ENCODE assay signal across 24 cellular contexts in the genomic region with DNA sequence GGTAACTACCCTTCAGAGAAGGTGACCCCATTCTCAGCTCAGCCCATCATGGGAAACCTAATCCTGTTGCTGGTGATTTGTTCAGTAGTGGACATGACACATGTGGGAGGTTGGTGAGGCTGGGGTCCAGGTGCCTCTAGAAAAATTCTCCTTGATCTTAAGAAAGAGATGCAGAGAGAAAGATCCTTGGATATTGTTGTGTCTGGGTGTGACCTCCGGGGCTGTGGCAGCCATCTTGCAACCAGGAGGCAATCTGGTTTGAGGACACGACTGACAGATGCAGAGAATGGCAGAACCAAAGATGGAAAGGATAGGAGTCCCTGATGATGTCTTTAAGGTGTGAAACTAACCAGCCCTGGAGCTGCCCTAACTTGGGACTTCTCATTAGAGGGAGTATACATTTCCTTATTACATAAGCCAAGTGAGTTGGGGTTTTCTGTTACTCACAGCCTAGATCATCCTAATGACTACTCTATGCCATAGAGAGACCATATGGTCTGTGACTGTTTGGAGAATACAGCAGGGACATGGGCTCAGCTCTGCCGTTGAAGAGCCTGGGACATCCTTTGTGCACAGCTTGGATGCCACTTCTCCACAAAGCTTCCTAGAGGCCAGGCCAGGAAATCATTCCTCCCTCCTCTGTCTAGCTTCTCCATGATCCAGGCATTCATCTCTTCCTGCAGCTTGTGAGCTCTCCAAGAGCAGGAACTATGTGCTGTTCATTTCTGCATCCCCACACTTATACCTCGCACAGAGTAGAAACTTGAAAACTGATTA. TPM values are rescaled to one million over a fixed set of nuclear protein-coding genes. Genes with fewer than 3 reads are reported as not detected.
DNase-seq lines count a peak whose midpoint lies in the region; ATAC-seq and TF ChIP-seq lines count a peak whose summit lies in the region.
"Had no signal": no experiment of that assay in that cellular context is flagged by ENCODE, and none has a peak within 500 bp of the region (broad histone marks: within the 10 kb centered on the region; RNA-seq: fewer than 3 reads in every experiment).

No MANE protein-coding gene starts in this region.

- TF ChIP-seq CTCF in RWPE1 (conservative IDR thresholded peaks at IDR 0.05; ENCODE audit: low read depth) (no peak), chondrocyte (IDR thresholded peaks at IDR 0.05) (no peak), neutrophil (IDR thresholded peaks at IDR 0.05) (no peak), progenitor cell of endocrine pancreas (IDR thresholded peaks at IDR 0.05; ENCODE audit: unreplicated experiment) (no peak), tibial nerve (IDR thresholded peaks at IDR 0.05) (no peak)

- H3K27me3 ChIP-seq in neutrophil, result no peaks in the 10 kb centered on the region
- H3K27me3 ChIP-seq in tibial nerve, result no peaks in the 10 kb centered on the region
- H3K27me3 ChIP-seq: thyroid gland had no signal

- H3K36me3 Mint-ChIP-seq in chondrocyte (ENCODE audit: low read depth) (no peaks in the 10 kb centered on the region), progenitor cell of endocrine pancreas (ENCODE audit: insufficient read depth) (no peaks in the 10 kb centered on the region)
- H3K36me3 Mint-ChIP-seq: activated naive CD4-positive, alpha-beta T cell treated with anti-CD3 and anti-CD28 coated beads, Interleukin-2, amount 50 U/mL, for 24 hours; natural killer cell had no signal

- POLR2A ChIA-PET in RWPE1 (lab: Yijun Ruan, JAX; ENCODE audit: low non-redundant PET), result interaction anchor here (0.5 kb wide), 1 partner anchor 26 kb away, joined by 4 read pairs; no protein-coding TSS in a partner anchor

- no peak overlapping the region for H3K4me3 ChIP-seq in neutrophil (ENCODE audit: low read depth in 1 of 2, low read length in 1 of 2)
- no peak overlapping the region for H3K4me3 ChIP-seq in tibial nerve
- H3K4me3 ChIP-seq: thyroid gland had no signal

- H3K9me3 ChIP-seq in neutrophil (no peaks in the 10 kb centered on the region), tibial nerve (no peaks in the 10 kb centered on the region)
- H3K9me3 ChIP-seq: thyroid gland had no signal

- H3K27ac Mint-ChIP-seq in chondrocyte (ENCODE audit: unreplicated experiment) (peak overlapping the region; percentile 50), progenitor cell of endocrine pancreas (no peak overlapping the region)
- H3K27ac Mint-ChIP-seq: activated naive CD4-positive, alpha-beta T cell treated with anti-CD3 and anti-CD28 coated beads, Interleukin-2, amount 50 U/mL, for 24 hours; activated T-helper 1 cell treated with anti-CD3 and anti-CD28 coated beads, Interleukin-12 subunit alpha, Interleukin-12 subunit beta, Interleukin-2, Interleukin-4 antibody, amounts not matched to agents 30 ng/mL and 10 ng/mL and 1 ng/mL, durations not matched to agents 14 hours and 24 hours and 36 hours; CD4-positive, CD25-positive, alpha-beta regulatory T cell; natural killer cell; T-helper 2 cell treated with Interferon-gamma antibody and Interleukin-4, amounts not matched to agents 5 μg/mL and 100 μg/mL, for 36 hours had no signal

- DNase-seq in HCEC 1CT, result peak; percentile 54
- no peak for DNase-seq in RWPE1 (ENCODE audit: low spot score)
- no peak for DNase-seq in chondrocyte (ENCODE audit: low spot score)
- no peak for DNase-seq in amygdala (lab: John Stamatoyannopoulos, UW)
- no peak for DNase-seq in progenitor cell of endocrine pancreas (ENCODE audit: low spot score, unreplicated experiment)
- no peak for DNase-seq in tibial nerve (ENCODE audit: low spot score in 2 of 2)
- DNase-seq: CD4-positive, CD25-positive, alpha-beta regulatory T cell; effector CD4-positive, alpha-beta T cell; KBM-7; MM.1S; natural killer cell; NCI-H1694 treated with DMSO at 0.1 percent for 48 hours; NCI-H748 treated with DMSO at 0.1 percent for 48 hours; stimulated activated CD4-positive, alpha-beta T cell treated with anti-CD3 and anti-CD28 coated beads, Interleukin-4, amount 100 ng/mL, for 4 hours; thyroid gland had no signal

- 80 to 85% methylated on average over 4 of the region's 4 CpGs for WGBS in tibial nerve, 2 donors

- H3K4me3 Mint-ChIP-seq in chondrocyte (ENCODE audit: unreplicated experiment) (no peak overlapping the region), progenitor cell of endocrine pancreas (ENCODE audit: low read depth) (no peak overlapping the region)
- H3K4me3 Mint-ChIP-seq: activated naive CD4-positive, alpha-beta T cell treated with anti-CD3 and anti-CD28 coated beads, Interleukin-2, amount 50 U/mL, for 24 hours; activated T-helper 1 cell treated with anti-CD3 and anti-CD28 coated beads, Interleukin-12 subunit alpha, Interleukin-12 subunit beta, Interleukin-2, Interleukin-4 antibody, amounts not matched to agents 30 ng/mL and 10 ng/mL and 1 ng/mL, durations not matched to agents 14 hours and 24 hours and 36 hours; CD4-positive, CD25-positive, alpha-beta regulatory T cell; natural killer cell; stimulated activated naive CD8-positive, alpha-beta T cell treated with anti-CD3 and anti-CD28 coated beads, Interleukin-15, Interleukin-2, amounts not matched to agents 100 ng/mL and 50 ng/mL, for 24 hours; T-helper 2 cell treated with Interferon-gamma antibody and Interleukin-4, amounts not matched to agents 5 μg/mL and 100 μg/mL, for 36 hours had no signal

- H3K27me3 Mint-ChIP-seq in chondrocyte (ENCODE audit: low read depth) (no peaks in the 10 kb centered on the region), progenitor cell of endocrine pancreas (peaks cover 33% of the 10 kb centered on the region)

- ATAC-seq in HG02884 (IDR thresholded peaks at IDR 0.05; ENCODE audit: unreplicated experiment), result no peak
- ATAC-seq: left lobe of liver, natural killer cell, sciatic nerve had no signal

- no peak for TF ChIP-seq POLR2A in tibial nerve (IDR thresholded peaks at IDR 0.05)

- TF ChIP-seq EP300 in tibial nerve (IDR thresholded peaks at IDR 0.05), result no peak

- H3K27ac ChIP-seq in RWPE1 (peak overlapping the region; percentile 99), neutrophil (peak overlapping the region; percentile 70), tibial nerve (no peak overlapping the region)
- H3K27ac ChIP-seq: thyroid gland, VCaP had no signal

- H3K4me1 ChIP-seq in neutrophil (ENCODE audit: control insufficient read depth in 1 of 2, insufficient read depth in 1 of 2, low read depth in 1 of 2, low read length in 1 of 2) (peaks cover 69% of the 10 kb centered on the region in 2 experiments), tibial nerve (peaks cover 0 to 46% (median 6%) of the 10 kb centered on the region in 4 donors)

- peaks cover 13% of the 10 kb centered on the region for H3K36me3 ChIP-seq in neutrophil
- no peaks in the 10 kb centered on the region for H3K36me3 ChIP-seq in tibial nerve
- H3K36me3 ChIP-seq: thyroid gland had no signal

- H3K4me1 Mint-ChIP-seq in chondrocyte (ENCODE audit: low read depth), result peaks cover 88% of the 10 kb centered on the region
- no peaks in the 10 kb centered on the region for H3K4me1 Mint-ChIP-seq in progenitor cell of endocrine pancreas (ENCODE audit: low read depth)

- no peaks in the 10 kb centered on the region for H3K9me3 Mint-ChIP-seq in chondrocyte (ENCODE audit: low read depth)
- H3K9me3 Mint-ChIP-seq in progenitor cell of endocrine pancreas (ENCODE audit: low read depth), result no peaks in the 10 kb centered on the region
- H3K9me3 Mint-ChIP-seq: activated naive CD4-positive, alpha-beta T cell treated with anti-CD3 and anti-CD28 coated beads, Interleukin-2, amount 50 U/mL, for 24 hours; activated T-helper 1 cell treated with anti-CD3 and anti-CD28 coated beads, Interleukin-12 subunit alpha, Interleukin-12 subunit beta, Interleukin-2, Interleukin-4 antibody, amounts not matched to agents 30 ng/mL and 10 ng/mL and 1 ng/mL, durations not matched to agents 14 hours and 24 hours and 36 hours; CD4-positive, CD25-positive, alpha-beta regulatory T cell; natural killer cell; stimulated activated naive CD8-positive, alpha-beta T cell treated with anti-CD3 and anti-CD28 coated beads, Interleukin-15, Interleukin-2, amounts not matched to agents 100 ng/mL and 50 ng/mL, for 24 hours; T-helper 2 cell treated with Interferon-gamma antibody and Interleukin-4, amounts not matched to agents 5 μg/mL and 100 μg/mL, for 36 hours had no signal

- CTCF ChIA-PET in RWPE1 (lab: Yijun Ruan, JAX), result interaction anchor here (0.9 kb wide), 1 partner anchor 140 kb away, joined by 3 read pairs; no protein-coding TSS in a partner anchor

RNA-seq across cellular contexts. Expression of a gene that starts 45.8 kb away (rescaled TPM):
- total RNA-seq in chondrocyte (30.1 to 32.0 TPM (median 30.8 TPM) in 3 replicates), progenitor cell of endocrine pancreas (0.09 TPM in 1 of 2 replicates, not detected in the other), tibial nerve (10 to 100 TPM; 13.8 to 20.3 (median 15.9) TPM)
- total RNA-seq: natural killer cell had no signal

Comparison
In these comparisons a context has a peak if more than half of its experiments do, and no peak if none do; other contexts are left out.
1. H3K27ac ChIP-seq: peak in RWPE1 (single experiment) and neutrophil (single experiment); none in tibial nerve (0 of 4).
2. RNA of a gene that starts 45.8 kb away (total RNA-seq): 30.1 to 32.0 TPM in chondrocyte and 13.8 to 20.3 TPM in tibial nerve; 0.09 TPM in progenitor cell of endocrine pancreas; every median in the first group is over 10 times any median in the second.